Comparison of ENCODE assay signal across 26 cellular contexts in the genomic region with DNA sequence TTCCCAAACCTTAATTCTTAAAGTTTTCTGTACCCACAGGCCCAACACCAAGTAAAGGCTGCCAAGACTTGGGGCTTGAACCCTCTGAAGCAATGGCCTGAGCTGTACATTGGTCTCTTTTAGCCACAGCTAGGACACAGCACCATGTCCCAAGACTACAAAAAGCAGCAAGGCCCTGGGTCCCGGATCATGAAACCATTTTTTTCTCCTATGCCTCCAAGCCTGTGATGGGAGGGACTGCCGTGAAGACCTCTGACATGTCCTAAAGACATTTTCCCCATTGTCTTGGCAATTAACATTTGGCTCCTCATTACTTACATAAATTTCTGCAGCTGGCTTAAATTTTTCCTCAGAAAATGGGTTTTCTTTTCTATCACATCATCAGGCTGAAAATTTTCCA. TPM values are rescaled to one million over a fixed set of nuclear protein-coding genes. Genes with fewer than 3 reads are reported as not detected.
"Had no signal": no experiment of that assay in that cellular context is flagged by ENCODE, and none has a peak within 500 bp of the region (broad histone marks: within the 10 kb centered on the region; RNA-seq: fewer than 3 reads in every experiment).

No MANE protein-coding gene starts in this region.

- H3K4me2 ChIP-seq: neural progenitor cell had no signal

- H3K9me3 ChIP-seq: thyroid gland had no signal

- H3K9ac ChIP-seq: neural progenitor cell, parathyroid adenoma had no signal

- ATAC-seq: psoas muscle; right cardiac atrium; right lobe of liver; stimulated activated effector memory CD8-positive, alpha-beta T cell treated with anti-CD3 and anti-CD28 coated beads, Interleukin-12 subunit alpha, Interleukin-12 subunit beta, amount 100 ng/mL, for 72 hours; stimulated activated naive B cell treated with anti-CD40 and anti-IgM and Interleukin-4, amounts not matched to agents 10 μg/mL and 1 μg/mL and 100 μg/mL, for 72 hours had no signal

- H3K4me3 ChIP-seq: neural progenitor cell, ovary, psoas muscle, right lobe of liver, sigmoid colon, stomach, thoracic aorta, thyroid gland, tibial nerve, upper lobe of left lung, vagina had no signal

- FAIRE-seq: small intestine, urothelium cell line had no signal

- H3K27me3 ChIP-seq: neural progenitor cell, ovary, right lobe of liver, sigmoid colon, stomach, thyroid gland, tibial nerve, upper lobe of left lung, vagina had no signal

- H3K4me1 ChIP-seq: neural progenitor cell, parathyroid adenoma, psoas muscle, right lobe of liver, stomach, thyroid gland, tibial nerve, upper lobe of left lung, vagina had no signal

- H3K27ac ChIP-seq: neural progenitor cell, ovary, parathyroid adenoma, psoas muscle, right lobe of liver, sigmoid colon, stomach, thoracic aorta, thyroid gland, tibial nerve, upper lobe of left lung, vagina had no signal

- H3K79me2 ChIP-seq: parathyroid adenoma had no signal

- DNase-seq: occipital lobe; ovary; posterior cingulate gyrus; psoas muscle; right cardiac atrium; right lobe of liver; sigmoid colon; small intestine; stimulated activated CD4-positive, alpha-beta T cell treated with anti-CD3 and anti-CD28 coated beads, Interleukin-15, amount 100 ng/mL, for 24 hours; stimulated activated CD4-positive, alpha-beta T cell treated with anti-CD3 and anti-CD28 coated beads, Interleukin-2, amount 100 ng/mL, for 24 hours; stimulated activated CD4-positive, alpha-beta T cell treated with anti-CD3 and anti-CD28 coated beads, Interleukin-2, amount 100 ng/mL, for 48 hours; stimulated activated CD4-positive, alpha-beta T cell treated with anti-CD3 and anti-CD28 coated beads, Interleukin-4, amount 100 ng/mL, for 24 hours; stimulated activated naive B cell treated with anti-CD40 and anti-IgM and Interleukin-4, amounts not matched to agents 10 μg/mL and 1 μg/mL and 100 μg/mL, for 72 hours; stimulated activated naive CD4-positive, alpha-beta T cell treated with Interleukin-2 at 50 U/mL for 16 hours; stomach; thyroid gland; trophoblast cell; upper lobe of left lung had no signal

- H3K36me3 ChIP-seq: ovary, right lobe of liver, sigmoid colon, thoracic aorta, thyroid gland, upper lobe of left lung, vagina had no signal

RNA-seq across cellular contexts. Expression of gene ZNF695, which starts 39.8 kb away (rescaled TPM):
- total RNA-seq: psoas muscle, right lobe of liver, thoracic aorta, ureter had no signal
